In the genomic region with DNA sequence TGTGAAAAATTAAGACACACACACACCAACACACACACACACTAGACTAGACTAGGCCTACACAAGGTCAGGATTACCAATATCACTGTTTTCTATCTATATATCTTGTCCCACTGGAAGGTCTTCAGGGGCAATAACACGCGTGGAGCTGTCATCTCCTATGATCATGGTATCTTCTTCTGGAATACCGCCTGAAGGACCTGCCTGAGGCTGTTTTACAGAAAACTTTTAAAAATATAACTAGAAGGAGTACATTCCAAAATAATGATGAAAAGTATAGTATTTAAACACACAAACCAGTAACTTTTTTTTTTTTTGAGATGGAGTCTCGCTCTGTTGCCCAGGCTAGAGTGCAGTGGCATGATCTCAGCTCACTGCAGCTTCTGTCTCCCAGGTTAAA, we compare ENCODE assay signal across 27 cellular contexts. TPM values are rescaled to one million over a fixed set of nuclear protein-coding genes. Genes with fewer than 3 reads are reported as not detected.
"Had no signal": no experiment of that assay in that cellular context is flagged by ENCODE, and none has a peak within 500 bp of the region (broad histone marks: within the 10 kb centered on the region; RNA-seq: fewer than 3 reads in every experiment).

No MANE protein-coding gene starts in this region.

- H3K27me3 Mint-ChIP-seq: type B pancreatic cell had no signal

- DNase-seq: stimulated activated CD4-positive, alpha-beta T cell treated with anti-CD3 and anti-CD28 coated beads, Interleukin-2, amount 100 ng/mL, for 48 hours; stimulated activated CD4-positive, alpha-beta T cell treated with anti-CD3 and anti-CD28 coated beads, Interleukin-4, amount 100 ng/mL, for 1 hour; stimulated activated CD4-positive, alpha-beta T cell treated with anti-CD3 and anti-CD28 coated beads, Interleukin-4, amount 100 ng/mL, for 24 hours; stimulated activated CD4-positive, alpha-beta T cell treated with anti-CD3 and anti-CD28 coated beads, Interleukin-4, amount 100 ng/mL, for 4 hours; stimulated activated CD8-positive, alpha-beta memory T cell treated with anti-CD3 and anti-CD28 coated beads, Interleukin-4, amount 100 ng/mL, for 48 hours; stimulated activated naive B cell treated with anti-CD40 and anti-IgM and Interleukin-4, amounts not matched to agents 10 μg/mL and 1 μg/mL and 100 μg/mL, for 72 hours; stimulated activated naive CD4-positive, alpha-beta T cell; stimulated activated naive CD4-positive, alpha-beta T cell treated with Interleukin-2 at 50 U/mL for 16 hours; stimulated activated naive CD8-positive, alpha-beta T cell treated with anti-CD3 and anti-CD28 coated beads, Interleukin-15, amount 100 ng/mL, for 72 hours; stimulated activated naive CD8-positive, alpha-beta T cell treated with anti-CD3 and anti-CD28 coated beads, Interleukin-15, Interleukin-2, amounts not matched to agents 100 U/mL and 50 U/mL, for 24 hours; stomach; substantia nigra; testis; thyroid gland; tibial artery; transverse colon; upper lobe of left lung; upper lobe of right lung; uterus had no signal

- H3K9me3 Mint-ChIP-seq: stimulated activated effector memory CD8-positive, alpha-beta T cell treated with anti-CD3 and anti-CD28 coated beads, Interleukin-12 subunit alpha, Interleukin-12 subunit beta, amount 100 ng/mL, for 72 hours; stimulated activated memory B cell treated with anti-CD40 and anti-IgM and Interleukin-4, amounts not matched to agents 10 μg/mL and 1 μg/mL and 100 μg/mL, for 72 hours; stimulated activated naive B cell treated with anti-CD40 and anti-IgM and Interleukin-4, amounts not matched to agents 10 μg/mL and 1 μg/mL and 100 μg/mL, for 72 hours; stimulated activated naive CD8-positive, alpha-beta T cell treated with anti-CD3 and anti-CD28 coated beads, Interleukin-15, amount 100 ng/mL, for 72 hours; stimulated activated naive CD8-positive, alpha-beta T cell treated with anti-CD3 and anti-CD28 coated beads, Interleukin-15, Interleukin-2, amounts not matched to agents 100 ng/mL and 50 ng/mL, for 24 hours; type B pancreatic cell had no signal

- H3K4me1 ChIP-seq: testis, thyroid gland, tibial artery, upper lobe of right lung, uterus, vagina had no signal

- H3K27ac ChIP-seq: stomach, suprapubic skin, testis, thoracic aorta, thyroid gland, tibial artery, tibial nerve, transverse colon, upper lobe of left lung, upper lobe of right lung, uterus, vagina had no signal

- H3K9me3 ChIP-seq: stomach, suprapubic skin, testis, thoracic aorta, thyroid gland, tibial artery, tibial nerve, transverse colon, upper lobe of left lung, upper lobe of right lung, uterus, vagina had no signal

- H3K4me3 Mint-ChIP-seq: stimulated activated effector memory CD8-positive, alpha-beta T cell treated with anti-CD3 and anti-CD28 coated beads, Interleukin-12 subunit alpha, Interleukin-12 subunit beta, amount 100 ng/mL, for 72 hours; stimulated activated memory B cell treated with anti-CD40 and anti-IgM and Interleukin-4, amounts not matched to agents 10 μg/mL and 1 μg/mL and 100 μg/mL, for 72 hours; stimulated activated naive B cell treated with anti-CD40 and anti-IgM and Interleukin-4, amounts not matched to agents 10 μg/mL and 1 μg/mL and 100 μg/mL, for 72 hours; stimulated activated naive CD8-positive, alpha-beta T cell treated with anti-CD3 and anti-CD28 coated beads, Interleukin-15, amount 100 ng/mL, for 72 hours; stimulated activated naive CD8-positive, alpha-beta T cell treated with anti-CD3 and anti-CD28 coated beads, Interleukin-15, Interleukin-2, amounts not matched to agents 100 ng/mL and 50 ng/mL, for 24 hours; type B pancreatic cell had no signal

- H3K36me3 ChIP-seq: stomach, suprapubic skin, thoracic aorta, thyroid gland, tibial artery, tibial nerve, transverse colon, upper lobe of left lung, upper lobe of right lung, uterus, vagina had no signal

- H3K4me3 ChIP-seq: stomach, suprapubic skin, testis, thoracic aorta, thyroid gland, tibial artery, tibial nerve, transverse colon, upper lobe of left lung, upper lobe of right lung, uterus, vagina had no signal

- H3K36me3 Mint-ChIP-seq: stimulated activated effector memory CD8-positive, alpha-beta T cell treated with anti-CD3 and anti-CD28 coated beads, Interleukin-12 subunit alpha, Interleukin-12 subunit beta, amount 100 ng/mL, for 72 hours; stimulated activated memory B cell treated with anti-CD40 and anti-IgM and Interleukin-4, amounts not matched to agents 10 μg/mL and 1 μg/mL and 100 μg/mL, for 72 hours; stimulated activated naive B cell treated with anti-CD40 and anti-IgM and Interleukin-4, amounts not matched to agents 10 μg/mL and 1 μg/mL and 100 μg/mL, for 72 hours; type B pancreatic cell had no signal

- ATAC-seq: stimulated activated effector memory CD8-positive, alpha-beta T cell treated with anti-CD3 and anti-CD28 coated beads, Interleukin-12 subunit alpha, Interleukin-12 subunit beta, amount 100 ng/mL, for 72 hours; stimulated activated memory B cell treated with anti-CD40 and anti-IgM and Interleukin-4, amounts not matched to agents 10 μg/mL and 1 μg/mL and 100 μg/mL, for 72 hours; stimulated activated naive B cell treated with anti-CD40 and anti-IgM and Interleukin-4, amounts not matched to agents 10 μg/mL and 1 μg/mL and 100 μg/mL, for 72 hours; stimulated activated naive CD8-positive, alpha-beta T cell treated with anti-CD3 and anti-CD28 coated beads, Interleukin-15, amount 100 ng/mL, for 72 hours; stimulated activated naive CD8-positive, alpha-beta T cell treated with anti-CD3 and anti-CD28 coated beads, Interleukin-15, Interleukin-2, amounts not matched to agents 100 U/mL and 50 U/mL, for 24 hours; upper lobe of right lung had no signal

- H3K27me3 ChIP-seq: stomach, suprapubic skin, testis, thyroid gland, tibial artery, tibial nerve, transverse colon, upper lobe of left lung, upper lobe of right lung, uterus, vagina had no signal

- H3K27ac Mint-ChIP-seq: stimulated activated effector memory CD8-positive, alpha-beta T cell treated with anti-CD3 and anti-CD28 coated beads, Interleukin-12 subunit alpha, Interleukin-12 subunit beta, amount 100 ng/mL, for 72 hours; stimulated activated memory B cell treated with anti-CD40 and anti-IgM and Interleukin-4, amounts not matched to agents 10 μg/mL and 1 μg/mL and 100 μg/mL, for 72 hours; stimulated activated naive B cell treated with anti-CD40 and anti-IgM and Interleukin-4, amounts not matched to agents 10 μg/mL and 1 μg/mL and 100 μg/mL, for 72 hours; stimulated activated naive CD8-positive, alpha-beta T cell treated with anti-CD3 and anti-CD28 coated beads, Interleukin-15, Interleukin-2, amounts not matched to agents 100 ng/mL and 50 ng/mL, for 24 hours; type B pancreatic cell had no signal

RNA-seq across cellular contexts. Expression of a gene that starts 54.1 kb away (rescaled TPM):
- total RNA-seq: thoracic aorta, upper lobe of right lung, vagina had no signal
